7 cellular contexts compared by ENCODE assay signal in the genomic region with DNA sequence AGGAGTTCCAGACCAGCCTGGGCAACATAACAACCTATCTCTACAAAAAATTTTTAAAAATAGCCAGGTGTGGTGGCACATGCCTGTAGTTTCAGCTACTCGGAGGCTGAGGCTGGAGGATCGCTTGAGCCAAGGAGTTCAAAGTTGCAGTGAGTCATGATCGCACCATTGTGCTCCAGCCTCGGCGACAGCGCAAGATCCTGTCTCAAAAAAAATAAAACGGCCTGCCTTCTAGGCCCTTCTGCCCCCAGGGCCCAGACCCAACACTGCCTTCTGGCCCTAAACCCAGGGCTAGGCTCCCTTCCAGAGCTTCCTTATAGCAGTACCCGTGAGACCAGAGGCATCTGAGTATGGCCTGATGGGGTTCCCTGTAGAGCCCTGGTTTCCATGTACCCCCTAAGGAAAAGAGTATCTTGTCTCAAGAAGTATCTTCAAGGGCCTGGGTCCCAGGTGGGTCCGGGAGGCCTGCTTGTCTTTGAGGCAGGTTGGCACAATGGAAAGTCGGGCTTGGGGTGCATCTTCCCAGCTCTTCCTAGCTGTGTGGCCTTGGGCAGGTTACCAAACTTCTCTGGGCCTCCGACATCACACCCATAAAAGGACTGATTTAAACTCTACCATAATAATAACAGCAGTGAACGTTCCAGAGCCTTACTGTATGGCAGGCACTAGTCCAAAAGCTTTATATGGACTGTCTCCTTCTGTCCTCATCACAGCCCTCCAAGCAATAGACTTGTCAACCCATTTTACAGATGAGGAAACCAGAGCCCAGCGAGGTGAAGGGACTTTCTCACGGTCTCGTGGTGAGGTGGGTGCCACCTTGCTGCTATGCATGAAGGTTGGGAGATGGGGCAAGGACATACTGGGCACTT. TPM values are rescaled to one million over a fixed set of nuclear protein-coding genes. Genes with fewer than 3 reads are reported as not detected.
DNase-seq lines count a peak whose midpoint lies in the region; TF ChIP-seq lines count a peak whose summit lies in the region.
"Had no signal": no experiment of that assay in that cellular context is flagged by ENCODE, and none has a peak within 500 bp of the region (broad histone marks: within the 10 kb centered on the region; RNA-seq: fewer than 3 reads in every experiment).

No MANE protein-coding gene starts in this region.

- no peaks in the 10 kb centered on the region for H3K27me3 ChIP-seq in esophagus squamous epithelium

- H3K4me3 ChIP-seq in esophagus squamous epithelium, result peak overlapping the region in 1 of 4 donors; percentile 54

- peak overlapping the region; percentile 10 for H3K4me3 Mint-ChIP-seq in activated naive CD8-positive, alpha-beta T cell treated with anti-CD3 and anti-CD28 coated beads for 36 hours
- H3K4me3 Mint-ChIP-seq: brain had no signal

- no peaks in the 10 kb centered on the region for H3K27me3 Mint-ChIP-seq in activated naive CD8-positive, alpha-beta T cell treated with anti-CD3 and anti-CD28 coated beads for 36 hours
- H3K27me3 Mint-ChIP-seq: brain had no signal

- H3K9me3 ChIP-seq in esophagus squamous epithelium, result no peaks in the 10 kb centered on the region

- H3K27ac ChIP-seq in esophagus squamous epithelium (peak overlapping the region; percentile 90 to 100 (median 98)), substantia nigra (ENCODE audit: low read depth, low read length, poor library complexity, severe bottlenecking) (peak overlapping the region; percentile 97)

- 44 to 52% methylated on average over 10 to 12 of the region's 15 CpGs for WGBS in esophagus squamous epithelium, 2 donors

- intact Hi-C loops in esophagus squamous epithelium (cut with DNase I), result no loop called here

- no peak for DNase-seq in activated naive CD8-positive, alpha-beta T cell treated with anti-CD3 and anti-CD28 coated beads for 36 hours
- DNase-seq in esophagus squamous epithelium (lab: John Stamatoyannopoulos, UW), result no peak
- no peak for DNase-seq in substantia nigra (lab: John Stamatoyannopoulos, UW)
- no peak for DNase-seq in NCI-H2081 treated with DMSO at 0.1 percent for 48 hours (lab: John Stamatoyannopoulos, UW)
- no peak for DNase-seq in GOT3 (lab: John Stamatoyannopoulos, UW)
- DNase-seq: NCI-H2227 treated with DMSO at 0.1 percent for 48 hours had no signal

- H3K9me3 Mint-ChIP-seq in activated naive CD8-positive, alpha-beta T cell treated with anti-CD3 and anti-CD28 coated beads for 36 hours, result no peaks in the 10 kb centered on the region
- H3K9me3 Mint-ChIP-seq: brain had no signal

- H3K4me1 Mint-ChIP-seq in activated naive CD8-positive, alpha-beta T cell treated with anti-CD3 and anti-CD28 coated beads for 36 hours, result peaks cover 27% of the 10 kb centered on the region

- H3K36me3 ChIP-seq in esophagus squamous epithelium, result peaks cover 4 to 80% (median 15%) of the 10 kb centered on the region in 3 donors

- H3K36me3 Mint-ChIP-seq in activated naive CD8-positive, alpha-beta T cell treated with anti-CD3 and anti-CD28 coated beads for 36 hours, result peaks cover 12% of the 10 kb centered on the region

- TF ChIP-seq CTCF in esophagus squamous epithelium (IDR thresholded peaks at IDR 0.05), result no peak

- TF ChIP-seq POLR2A in esophagus squamous epithelium (IDR thresholded peaks at IDR 0.05), result no peak

- H3K27ac Mint-ChIP-seq in activated naive CD8-positive, alpha-beta T cell treated with anti-CD3 and anti-CD28 coated beads for 36 hours, result peak overlapping the region; percentile 56

- peaks cover 47 to 100% (median 73%) of the 10 kb centered on the region in 3 donors for H3K4me1 ChIP-seq in esophagus squamous epithelium

RNA-seq across cellular contexts. Expression of gene LRRC8A, which starts 9.7 kb away (rescaled TPM):
- 10 to 100 TPM; 19.9 to 20.3 TPM for total RNA-seq in activated naive CD8-positive, alpha-beta T cell treated with anti-CD3 and anti-CD28 coated beads for 36 hours
- total RNA-seq in esophagus squamous epithelium, result 100 to 1,000 TPM in 3 of 4 donors, 10 to 100 TPM in 1; 70.0 to 153 (median 122) TPM

RNA-seq across cellular contexts. Expression of gene KYAT1, which starts 9.8 kb away (rescaled TPM):
- 1 to 10 TPM; 7.4 to 9.4 TPM for total RNA-seq in activated naive CD8-positive, alpha-beta T cell treated with anti-CD3 and anti-CD28 coated beads for 36 hours
- total RNA-seq in esophagus squamous epithelium, result 1 to 10 TPM; 4.0 to 9.4 (median 5.7) TPM

RNA-seq across cellular contexts. Expression of gene PHYHD1, which starts 29.2 kb away (rescaled TPM):
- under 1 TPM; 0.49 to 0.52 TPM for total RNA-seq in activated naive CD8-positive, alpha-beta T cell treated with anti-CD3 and anti-CD28 coated beads for 36 hours
- 10 to 100 TPM in 3 of 4 donors, 1 to 10 TPM in 1; 3.7 to 34.0 (median 23.0) TPM for total RNA-seq in esophagus squamous epithelium

RNA-seq across cellular contexts. Expression of gene DOLK, which starts 55.8 kb away (rescaled TPM):
- total RNA-seq in activated naive CD8-positive, alpha-beta T cell treated with anti-CD3 and anti-CD28 coated beads for 36 hours, result 10 to 100 TPM; 10.1 to 11.3 TPM
- 10 to 100 TPM; 12.8 to 21.2 (median 16.2) TPM for total RNA-seq in esophagus squamous epithelium

RNA-seq across cellular contexts. Expression of gene NUP188, which starts 55.9 kb away (rescaled TPM):
- 100 to 1,000 TPM; 128 to 130 TPM for total RNA-seq in activated naive CD8-positive, alpha-beta T cell treated with anti-CD3 and anti-CD28 coated beads for 36 hours
- total RNA-seq in esophagus squamous epithelium, result 10 to 100 TPM; 61.0 to 78.6 (median 67.1) TPM
